ENCODE assay signal across 32 cellular contexts in the genomic region with DNA sequence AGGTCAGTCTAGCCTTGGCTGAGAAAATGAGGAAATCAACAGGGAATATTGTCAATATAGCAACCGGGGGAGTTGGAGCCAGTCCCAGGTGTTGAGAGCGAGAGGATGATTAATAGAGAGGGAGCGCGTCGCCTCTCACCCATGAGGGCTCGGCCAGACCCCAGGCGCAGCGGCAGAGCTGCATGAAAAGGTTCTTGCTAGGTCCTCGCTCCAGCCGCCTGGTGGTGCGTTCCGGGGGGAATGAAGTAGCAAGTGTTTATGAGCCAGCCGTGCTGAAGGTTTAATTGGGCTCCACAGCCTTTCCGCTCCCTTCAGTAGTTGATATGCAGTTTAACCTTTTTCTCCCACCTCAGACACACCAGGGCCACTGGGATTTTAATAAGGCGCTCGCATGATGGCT.
DNase-seq lines count a peak whose midpoint lies in the region; ATAC-seq, FAIRE-seq and TF ChIP-seq lines count a peak whose summit lies in the region.
"Had no signal": no experiment of that assay in that cellular context is flagged by ENCODE, and none has a peak within 500 bp of the region (broad histone marks: within the 10 kb centered on the region; RNA-seq: fewer than 3 reads in every experiment).

No MANE protein-coding gene starts in this region.

- H3K9me3 ChIP-seq in heart right ventricle = peaks cover 0 to 10% (median 2%) of the 10 kb centered on the region in 11 donors

- H3K9me3 Mint-ChIP-seq in WTC11 = peaks cover 11% of the 10 kb centered on the region
- H3K9me3 Mint-ChIP-seq: activated CD4-positive, alpha-beta memory T cell treated with anti-CD3 and anti-CD28 coated beads for 36 hours; activated naive CD8-positive, alpha-beta T cell treated with anti-CD3 and anti-CD28 coated beads, Interleukin-2, amount 10 ng/mL, durations not matched to agents 7 days and 5 days; CD8-positive, alpha-beta T cell; dendritic cell treated with granulocyte-macrophage colony-stimulating factor and Interleukin-4, amounts not matched to agents 40 ng/mL and 50 ng/mL, for 4 days had no signal

- FAIRE-seq in HTR-8/SVneo (lab: Jason Lieb, UNC) (no peak), frontal cortex (lab: Jason Lieb, UNC) (no peak)
- FAIRE-seq: endometrium had no signal

- DNase-seq in NCI-H1417 (lab: John Stamatoyannopoulos, UW) (peak; percentile 14 to 86 (median 52)), NCI-H1417 treated with DMSO at 0.1 percent for 48 hours (lab: John Stamatoyannopoulos, UW) (no peak), NCI-H2029 treated with DMSO at 0.1 percent for 48 hours (lab: John Stamatoyannopoulos, UW) (peak; percentile 29), WTC11 (ENCODE audit: low spot score) (peak; percentile 31), retina (peak; percentile 47), HTR-8/SVneo (ENCODE audit: insufficient read length, low spot score) (no peak), heart right ventricle (no peak), frontal cortex (ENCODE audit: low spot score in 2 of 2) (no peak)
- DNase-seq: 8988T; activated CD4-positive, alpha-beta memory T cell treated with anti-CD3 and anti-CD28 coated beads for 36 hours; activated CD4-positive, CD25-positive, alpha-beta regulatory T cell; activated effector memory CD4-positive, alpha-beta T cell treated with anti-CD3 and anti-CD28 coated beads, Interleukin-2, amount 50 U/mL, for 16 hours; activated naive CD8-positive, alpha-beta T cell treated with anti-CD3 and anti-CD28 coated beads, Interleukin-2, amount 10 ng/mL, durations not matched to agents 7 days and 5 days; CD8-positive, alpha-beta T cell; central memory CD4-positive, alpha-beta T cell; DMS79 treated with DMSO at 0.1 percent for 48 hours; GM23248; heart left ventricle; KBM-7; left colon; MG63; NCI-H2107; NCI-H69; PC-3; Right ventricle myocardium superior; stimulated activated CD4-positive, alpha-beta T cell treated with anti-CD3 and anti-CD28 coated beads, Interleukin-2, amount 100 ng/mL, for 24 hours; SW 1271; T1000; trophoblast cell had no signal

- H3K4me1 Mint-ChIP-seq in WTC11 = 0 out of 2 replicates have a peak, but pooled peaks cover 3% of the 10 kb centered on the region
- H3K4me1 Mint-ChIP-seq: activated naive CD8-positive, alpha-beta T cell treated with anti-CD3 and anti-CD28 coated beads, Interleukin-2, amount 10 ng/mL, durations not matched to agents 7 days and 5 days; memory B cell had no signal

- 0 out of 2 replicates have a peak, but pooled peaks cover 4% of the 10 kb centered on the region for H3K36me3 Mint-ChIP-seq in WTC11
- H3K36me3 Mint-ChIP-seq: activated CD4-positive, alpha-beta memory T cell treated with anti-CD3 and anti-CD28 coated beads for 36 hours; activated naive CD8-positive, alpha-beta T cell treated with anti-CD3 and anti-CD28 coated beads, Interleukin-2, amount 10 ng/mL, durations not matched to agents 7 days and 5 days; CD8-positive, alpha-beta T cell; memory B cell had no signal

- TF ChIP-seq CTCF in WTC11 (IDR thresholded peaks at IDR 0.05) (no peak), heart right ventricle (IDR thresholded peaks at IDR 0.05) (no peak)

- ATAC-seq in WTC11 (peak; percentile 60), heart right ventricle (no peak)
- ATAC-seq: CD8-positive, alpha-beta T cell; heart left ventricle; left colon; PC-3 had no signal

- 42 to 58% methylated on average over 16 of the region's 16 CpGs for WGBS in heart right ventricle, 2 donors

- POLR2A ChIA-PET in WTC11 (lab: Charles Lee) = no interaction called here

- no peaks in the 10 kb centered on the region for H3K36me3 ChIP-seq in heart right ventricle
- H3K36me3 ChIP-seq: heart left ventricle, MG63 had no signal

- peaks cover 0 to 12% (median 3%) of the 10 kb centered on the region in 7 donors for H3K27me3 ChIP-seq in heart right ventricle

- intact Hi-C loops in heart right ventricle (cut with DNase I) = loop anchor here in 1 of 10 donors (10.0 kb wide), 1 partner anchor 286 kb away; no protein-coding TSS in a partner anchor

- no peak overlapping the region for H3K4me3 Mint-ChIP-seq in WTC11
- H3K4me3 Mint-ChIP-seq: activated CD4-positive, alpha-beta memory T cell treated with anti-CD3 and anti-CD28 coated beads for 36 hours; activated naive CD8-positive, alpha-beta T cell treated with anti-CD3 and anti-CD28 coated beads, Interleukin-2, amount 10 ng/mL, durations not matched to agents 7 days and 5 days; CD8-positive, alpha-beta T cell; dendritic cell treated with granulocyte-macrophage colony-stimulating factor and Interleukin-4, amounts not matched to agents 40 ng/mL and 50 ng/mL, for 4 days; memory B cell had no signal

- no peaks in the 10 kb centered on the region for H3K4me1 ChIP-seq in heart right ventricle
- H3K4me1 ChIP-seq: heart left ventricle had no signal

- H3K27ac ChIP-seq in heart right ventricle = no peak overlapping the region
- H3K27ac ChIP-seq: GM23248, heart left ventricle had no signal

- CTCF ChIA-PET in WTC11 (lab: Charles Lee) = no interaction called here

- no peak overlapping the region for H3K4me3 ChIP-seq in heart right ventricle
- H3K4me3 ChIP-seq: GM23248, heart left ventricle, MG63 had no signal

- H3K27ac Mint-ChIP-seq in WTC11 = no peak overlapping the region
- H3K27ac Mint-ChIP-seq: activated CD4-positive, alpha-beta memory T cell treated with anti-CD3 and anti-CD28 coated beads for 36 hours; activated naive CD8-positive, alpha-beta T cell treated with anti-CD3 and anti-CD28 coated beads, Interleukin-2, amount 10 ng/mL, durations not matched to agents 7 days and 5 days; CD8-positive, alpha-beta T cell; dendritic cell treated with granulocyte-macrophage colony-stimulating factor and Interleukin-4, amounts not matched to agents 40 ng/mL and 50 ng/mL, for 4 days; memory B cell had no signal

- no peaks in the 10 kb centered on the region; the same call in none of the 2 replicates for H3K27me3 Mint-ChIP-seq in WTC11 (ENCODE audit: low read depth)
- H3K27me3 Mint-ChIP-seq: activated CD4-positive, alpha-beta memory T cell treated with anti-CD3 and anti-CD28 coated beads for 36 hours; activated naive CD8-positive, alpha-beta T cell treated with anti-CD3 and anti-CD28 coated beads, Interleukin-2, amount 10 ng/mL, durations not matched to agents 7 days and 5 days; dendritic cell treated with granulocyte-macrophage colony-stimulating factor and Interleukin-4, amounts not matched to agents 40 ng/mL and 50 ng/mL, for 4 days; memory B cell had no signal

TF ChIP-seq in WTC11, 78 proteins besides CTCF, POLR2A, EP300 and RAD21 (continues in another document):
- TF ChIP-seq, protein P1, sequence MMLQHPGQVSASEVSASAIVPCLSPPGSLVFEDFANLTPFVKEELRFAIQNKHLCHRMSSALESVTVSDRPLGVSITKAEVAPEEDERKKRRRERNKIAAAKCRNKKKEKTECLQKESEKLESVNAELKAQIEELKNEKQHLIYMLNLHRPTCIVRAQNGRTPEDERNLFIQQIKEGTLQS (CRISPR knock-in tag; conservative IDR thresholded peaks at IDR 0.05) = no peak
- no peak for TF ChIP-seq SMAD4 (CRISPR knock-in tag; IDR thresholded peaks at IDR 0.05)
- TF ChIP-seq, protein P2, sequence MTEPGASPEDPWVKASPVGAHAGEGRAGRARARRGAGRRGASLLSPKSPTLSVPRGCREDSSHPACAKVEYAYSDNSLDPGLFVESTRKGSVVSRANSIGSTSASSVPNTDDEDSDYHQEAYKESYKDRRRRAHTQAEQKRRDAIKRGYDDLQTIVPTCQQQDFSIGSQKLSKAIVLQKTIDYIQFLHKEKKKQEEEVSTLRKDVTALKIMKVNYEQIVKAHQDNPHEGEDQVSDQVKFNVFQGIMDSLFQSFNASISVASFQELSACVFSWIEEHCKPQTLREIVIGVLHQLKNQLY (CRISPR knock-in tag; IDR thresholded peaks at IDR 0.05) = no peak
- TF ChIP-seq, protein P3, sequence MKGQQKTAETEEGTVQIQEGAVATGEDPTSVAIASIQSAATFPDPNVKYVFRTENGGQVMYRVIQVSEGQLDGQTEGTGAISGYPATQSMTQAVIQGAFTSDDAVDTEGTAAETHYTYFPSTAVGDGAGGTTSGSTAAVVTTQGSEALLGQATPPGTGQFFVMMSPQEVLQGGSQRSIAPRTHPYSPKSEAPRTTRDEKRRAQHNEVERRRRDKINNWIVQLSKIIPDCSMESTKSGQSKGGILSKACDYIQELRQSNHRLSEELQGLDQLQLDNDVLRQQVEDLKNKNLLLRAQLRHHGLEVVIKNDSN (CRISPR knock-in tag; IDR thresholded peaks at IDR 0.05) = no peak
- TF ChIP-seq RELA (CRISPR knock-in tag; IDR thresholded peaks at IDR 0.05; ENCODE audit: borderline replicate concordance) = no peak
- TF ChIP-seq, protein P4, sequence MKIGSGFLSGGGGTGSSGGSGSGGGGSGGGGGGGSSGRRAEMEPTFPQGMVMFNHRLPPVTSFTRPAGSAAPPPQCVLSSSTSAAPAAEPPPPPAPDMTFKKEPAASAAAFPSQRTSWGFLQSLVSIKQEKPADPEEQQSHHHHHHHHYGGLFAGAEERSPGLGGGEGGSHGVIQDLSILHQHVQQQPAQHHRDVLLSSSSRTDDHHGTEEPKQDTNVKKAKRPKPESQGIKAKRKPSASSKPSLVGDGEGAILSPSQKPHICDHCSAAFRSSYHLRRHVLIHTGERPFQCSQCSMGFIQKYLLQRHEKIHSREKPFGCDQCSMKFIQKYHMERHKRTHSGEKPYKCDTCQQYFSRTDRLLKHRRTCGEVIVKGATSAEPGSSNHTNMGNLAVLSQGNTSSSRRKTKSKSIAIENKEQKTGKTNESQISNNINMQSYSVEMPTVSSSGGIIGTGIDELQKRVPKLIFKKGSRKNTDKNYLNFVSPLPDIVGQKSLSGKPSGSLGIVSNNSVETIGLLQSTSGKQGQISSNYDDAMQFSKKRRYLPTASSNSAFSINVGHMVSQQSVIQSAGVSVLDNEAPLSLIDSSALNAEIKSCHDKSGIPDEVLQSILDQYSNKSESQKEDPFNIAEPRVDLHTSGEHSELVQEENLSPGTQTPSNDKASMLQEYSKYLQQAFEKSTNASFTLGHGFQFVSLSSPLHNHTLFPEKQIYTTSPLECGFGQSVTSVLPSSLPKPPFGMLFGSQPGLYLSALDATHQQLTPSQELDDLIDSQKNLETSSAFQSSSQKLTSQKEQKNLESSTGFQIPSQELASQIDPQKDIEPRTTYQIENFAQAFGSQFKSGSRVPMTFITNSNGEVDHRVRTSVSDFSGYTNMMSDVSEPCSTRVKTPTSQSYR (CRISPR knock-in tag; IDR thresholded peaks at IDR 0.05) = no peak
- no peak for TF ChIP-seq ESRRA (CRISPR knock-in tag; IDR thresholded peaks at IDR 0.05; ENCODE audit: borderline replicate concordance)

Comparison
In these comparisons a context has a peak if more than half of its experiments do, and no peak if none do; other contexts are left out.
1. DNase-seq: peak in NCI-H1417 (3 of 3), NCI-H2029 treated with DMSO at 0.1 percent for 48 hours (single experiment), WTC11 (single experiment) and retina (single experiment); none in NCI-H1417 treated with DMSO at 0.1 percent for 48 hours (single experiment), HTR-8/SVneo (single experiment), heart right ventricle (0 of 2) and frontal cortex (0 of 2).